Comparison of ENCODE assay signal across 6 cellular contexts in the genomic region with DNA sequence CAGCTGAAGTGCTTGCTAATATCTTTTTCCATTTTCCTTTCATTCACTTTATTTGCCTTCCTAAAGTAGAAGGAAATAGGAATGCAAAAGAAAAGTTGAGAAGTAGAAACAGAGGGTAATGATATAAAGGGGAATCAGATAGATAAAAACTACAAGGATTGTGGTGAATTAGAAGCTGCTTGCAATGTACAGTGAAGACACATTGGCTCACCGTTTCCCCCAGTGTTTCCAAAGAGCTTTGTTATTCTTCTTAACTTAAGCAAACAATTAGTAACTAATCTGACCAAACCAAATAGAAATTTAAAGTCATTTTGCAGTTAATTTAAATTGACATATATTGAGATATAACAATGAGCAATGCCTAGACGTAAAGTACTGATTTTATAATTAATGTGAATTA.
"Had no signal": no experiment of that assay in that cellular context is flagged by ENCODE, and none has a peak within 500 bp of the region (broad histone marks: within the 10 kb centered on the region; RNA-seq: fewer than 3 reads in every experiment).

No MANE protein-coding gene starts in this region.

- H3K4me1 Mint-ChIP-seq: GM23338, H9 had no signal

- ATAC-seq: GM23338, K562 had no signal

- H3K4me3 Mint-ChIP-seq: GM23338, H9 had no signal

- H3K27ac ChIP-seq: HL-60 had no signal

- H3K9me3 Mint-ChIP-seq: GM23338, H9 had no signal

- H3K27ac Mint-ChIP-seq: GM23338, H9 had no signal

- DNase-seq: H9, HCEC 1CT, IMR-90 had no signal

- H3K4me3 ChIP-seq: GM23338, K562 had no signal
